In the genomic region with DNA sequence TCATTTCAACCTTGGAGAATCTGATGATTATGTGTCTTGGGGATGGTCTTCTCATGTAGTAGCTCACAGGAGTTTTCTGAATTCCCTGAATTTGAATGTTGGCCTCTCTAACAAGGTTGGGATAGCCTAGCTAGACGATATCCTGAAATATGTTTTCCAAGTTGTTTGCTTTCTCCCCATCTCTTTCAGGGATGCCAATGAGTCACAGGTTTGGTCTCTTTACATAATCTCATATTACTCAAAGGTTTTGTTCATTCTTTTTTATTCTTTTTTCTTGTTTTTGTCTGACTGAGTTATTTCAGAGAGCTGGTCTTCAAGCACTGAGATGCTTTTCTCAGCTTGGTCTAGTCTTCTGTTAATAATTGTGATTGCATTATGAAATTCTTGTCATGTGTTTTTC, we compare ENCODE assay signal across 26 cellular contexts. TPM values are rescaled to one million over a fixed set of nuclear protein-coding genes. Genes with fewer than 3 reads are reported as not detected.
"Had no signal": no experiment of that assay in that cellular context is flagged by ENCODE, and none has a peak within 500 bp of the region (broad histone marks: within the 10 kb centered on the region; RNA-seq: fewer than 3 reads in every experiment).

No MANE protein-coding gene starts in this region.

- H3K36me3 ChIP-seq: ascending aorta had no signal

- H3K27ac ChIP-seq: ascending aorta, VCaP had no signal

- H3K4me1 ChIP-seq: ascending aorta had no signal

- DNase-seq: activated B cell treated with CpG ODN at 0.5 μM for 24 hours; activated CD4-positive, alpha-beta memory T cell treated with anti-CD3 and anti-CD28 coated beads, Interleukin-2, amount 10 ng/mL, durations not matched to agents 7 days and 5 days; activated CD4-positive, alpha-beta T cell treated with anti-CD3 and anti-CD28 coated beads for 48 hours; activated CD4-positive, alpha-beta T cell treated with anti-CD3 and anti-CD28 coated beads, Interleukin-2, amount 10 ng/mL, durations not matched to agents 7 days and 5 days; activated CD4-positive, alpha-beta T cell treated with anti-CD3 and anti-CD28 coated beads, Interleukin-2, amount 50 U/mL, for 48 hours; activated CD4-positive, CD25-positive, alpha-beta regulatory T cell treated with anti-CD3 and anti-CD28 coated beads, Interleukin-2, amount 50 U/mL, for 72 hours; activated CD8-positive, alpha-beta memory T cell treated with anti-CD3 and anti-CD28 coated beads for 24 hours; activated CD8-positive, alpha-beta memory T cell treated with anti-CD3 and anti-CD28 coated beads, Interleukin-2, amount 10 ng/mL, durations not matched to agents 7 days and 5 days; activated CD8-positive, alpha-beta memory T cell treated with anti-CD3 and anti-CD28 coated beads, Interleukin-2, amount 50 U/mL, for 48 hours; activated CD8-positive, alpha-beta T cell treated with anti-CD3 and anti-CD28 coated beads, Interleukin-2, amount 10 ng/mL, durations not matched to agents 7 days and 5 days; activated effector memory CD4-positive, alpha-beta T cell treated with Interleukin-2 at 50 U/mL for 16 hours; activated gamma-delta T cell; activated naive CD4-positive, alpha-beta T cell treated with anti-CD3 and anti-CD28 coated beads, Interleukin-2, amount 10 ng/mL, durations not matched to agents 7 days and 5 days; activated naive CD4-positive, alpha-beta T cell treated with Interleukin-2 at 50 U/mL for 16 hours; activated naive CD8-positive, alpha-beta T cell treated with anti-CD3 and anti-CD28 coated beads, Interleukin-2, amount 10 ng/mL, durations not matched to agents 7 days and 5 days; activated naive CD8-positive, alpha-beta T cell treated with anti-CD3 and anti-CD28 coated beads, Interleukin-2, amount 50 U/mL, for 24 hours; activated T-cell treated with anti-CD3 and anti-CD28 coated beads, Interleukin-2, amount 50 U/mL, for 24 hours; activated T-cell treated with anti-CD3 and anti-CD28 coated beads, Interleukin-2, amount 50 U/mL, for 48 hours; amygdala; anterior cingulate cortex; central memory CD4-positive, alpha-beta T cell; T-helper 2 cell; T-helper 9 cell had no signal

- H3K9me3 ChIP-seq: ascending aorta had no signal

- H3K27me3 ChIP-seq: ascending aorta had no signal

- ATAC-seq: activated CD8-positive, alpha-beta memory T cell treated with anti-CD3 and anti-CD28 coated beads, Interleukin-2, amount 10 ng/mL, durations not matched to agents 7 days and 5 days; activated CD8-positive, alpha-beta T cell treated with anti-CD3 and anti-CD28 coated beads, Interleukin-2, amount 10 ng/mL, durations not matched to agents 7 days and 5 days; activated naive CD8-positive, alpha-beta T cell treated with anti-CD3 and anti-CD28 coated beads, Interleukin-2, amount 50 U/mL, for 24 hours had no signal

- H3K4me3 ChIP-seq: ascending aorta had no signal

RNA-seq across cellular contexts. Expression of a gene that starts 42.7 kb away (rescaled TPM):
- total RNA-seq: activated B cell treated with CpG ODN at 0.5 μM for 24 hours; activated CD4-positive, alpha-beta memory T cell treated with anti-CD3 and anti-CD28 coated beads, Interleukin-2, amount 10 ng/mL, durations not matched to agents 7 days and 5 days; activated CD4-positive, alpha-beta T cell treated with anti-CD3 and anti-CD28 coated beads, Interleukin-2, amount 10 ng/mL, durations not matched to agents 7 days and 5 days; activated CD8-positive, alpha-beta memory T cell treated with anti-CD3 and anti-CD28 coated beads, Interleukin-2, amount 10 ng/mL, durations not matched to agents 7 days and 5 days; activated CD8-positive, alpha-beta T cell treated with anti-CD3 and anti-CD28 coated beads, Interleukin-2, amount 10 ng/mL, durations not matched to agents 7 days and 5 days; activated naive CD8-positive, alpha-beta T cell treated with anti-CD3 and anti-CD28 coated beads, Interleukin-2, amount 10 ng/mL, durations not matched to agents 7 days and 5 days; activated T-helper 2 cell treated with anti-CD3 and anti-CD28 coated beads, Interferon-gamma antibody, Interleukin-2, Interleukin-4, amounts not matched to agents 10 μg/mL and 5 μg/mL and 100 μg/mL, durations not matched to agents 14 hours and 24 hours and 36 hours had no signal
